ENCODE assay signal across 12 cellular contexts in the genomic region with DNA sequence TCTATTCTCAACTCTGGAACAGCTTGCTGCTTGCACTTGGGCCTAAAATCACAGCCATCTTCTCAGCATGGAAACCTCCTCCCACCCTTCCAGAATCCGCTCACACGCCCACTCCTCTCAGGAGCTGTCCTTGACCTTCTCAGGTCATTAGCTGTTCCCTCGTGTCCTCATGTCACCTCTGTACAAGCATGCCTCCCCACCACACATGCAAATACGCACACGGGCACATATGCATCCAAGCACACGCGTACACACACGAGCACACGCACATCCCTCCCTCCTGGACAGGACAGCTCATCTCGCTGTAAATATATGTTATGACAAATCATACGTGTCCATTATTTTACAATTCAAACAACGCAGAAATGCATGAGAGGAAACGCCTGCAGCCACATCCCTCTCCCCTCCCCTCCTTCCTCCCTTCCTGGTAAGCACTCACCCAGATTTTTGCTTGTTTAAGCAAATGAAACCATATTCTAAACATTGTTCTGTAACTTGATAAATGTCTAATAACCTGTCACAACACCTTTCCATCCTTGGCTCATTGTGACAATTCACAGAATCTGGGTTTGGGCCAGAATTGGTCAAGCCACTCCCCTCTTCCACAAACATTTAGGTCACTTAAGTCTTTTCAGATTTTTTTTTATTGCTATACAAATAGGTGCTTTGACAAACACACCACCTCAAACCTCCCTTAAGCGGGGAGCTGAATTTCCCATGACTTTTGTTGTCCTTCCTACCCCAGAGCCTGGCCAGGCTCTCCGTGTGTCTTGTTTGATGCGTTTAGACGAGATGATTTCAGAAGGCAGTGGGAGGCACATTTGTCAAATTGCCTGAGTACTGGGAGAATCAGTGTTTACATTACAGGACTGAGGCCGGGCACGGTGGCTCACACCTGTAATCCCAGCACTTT. TPM values are rescaled to one million over a fixed set of nuclear protein-coding genes. Genes with fewer than 3 reads are reported as not detected.
DNase-seq lines count a peak whose midpoint lies in the region; ATAC-seq lines count a peak whose summit lies in the region.
"Had no signal": no experiment of that assay in that cellular context is flagged by ENCODE, and none has a peak within 500 bp of the region (broad histone marks: within the 10 kb centered on the region; RNA-seq: fewer than 3 reads in every experiment).

No MANE protein-coding gene starts in this region.

- no peaks in the 10 kb centered on the region for H3K27me3 ChIP-seq in SJCRH30
- H3K27me3 ChIP-seq: colonic mucosa had no signal

- POLR2A ChIA-PET in activated CD4-positive, alpha-beta memory T cell treated with anti-CD3 and anti-CD28 coated beads, Interleukin-2, amount 10 ng/mL, durations not matched to agents 7 days and 5 days (lab: Charles Lee), result interaction anchor here (0.9 to 1.8 kb wide), 10 partner anchors 9 to 284 kb away, joined by 3 to 6 read pairs (median 3); no protein-coding TSS in a partner anchor
- POLR2A ChIA-PET in naive thymus-derived CD8-positive, alpha-beta T cell (lab: Charles Lee), result no interaction called here

- H3K27ac ChIP-seq in SJCRH30, result no peak overlapping the region
- H3K27ac ChIP-seq: colonic mucosa, KMS-11 had no signal

- peaks cover 2% of the 10 kb centered on the region for H3K36me3 Mint-ChIP-seq in activated CD4-positive, alpha-beta memory T cell treated with anti-CD3 and anti-CD28 coated beads, Interleukin-2, amount 10 ng/mL, durations not matched to agents 7 days and 5 days (ENCODE audit: low read depth)
- H3K36me3 Mint-ChIP-seq in naive thymus-derived CD8-positive, alpha-beta T cell, result no peaks in the 10 kb centered on the region

- no peaks in the 10 kb centered on the region for H3K9me3 Mint-ChIP-seq in activated CD4-positive, alpha-beta memory T cell treated with anti-CD3 and anti-CD28 coated beads, Interleukin-2, amount 10 ng/mL, durations not matched to agents 7 days and 5 days
- no peaks in the 10 kb centered on the region for H3K9me3 Mint-ChIP-seq in naive thymus-derived CD8-positive, alpha-beta T cell

- H3K27me3 Mint-ChIP-seq in activated CD4-positive, alpha-beta memory T cell treated with anti-CD3 and anti-CD28 coated beads, Interleukin-2, amount 10 ng/mL, durations not matched to agents 7 days and 5 days, result no peaks in the 10 kb centered on the region
- no peaks in the 10 kb centered on the region for H3K27me3 Mint-ChIP-seq in naive thymus-derived CD8-positive, alpha-beta T cell

- peak; percentile 68 for DNase-seq in DMS79 treated with DMSO at 0.1 percent for 48 hours (lab: John Stamatoyannopoulos, UW)
- peak; percentile 97 for DNase-seq in NCI-H2029 (lab: John Stamatoyannopoulos, UW)
- peak; percentile 60 for DNase-seq in activated CD4-positive, alpha-beta memory T cell treated with anti-CD3 and anti-CD28 coated beads, Interleukin-2, amount 10 ng/mL, durations not matched to agents 7 days and 5 days
- DNase-seq in naive thymus-derived CD8-positive, alpha-beta T cell, result peak in 3 of 10 donors; percentile 10 to 23 (median 21)
- DNase-seq in SW480 (ENCODE audit: low spot score), result no peak
- DNase-seq in SJCRH30, result no peak
- DNase-seq: colonic mucosa had no signal

- no peaks in the 10 kb centered on the region for H3K36me3 ChIP-seq in SJCRH30
- H3K36me3 ChIP-seq: colonic mucosa had no signal

- no peak overlapping the region for H3K4me3 ChIP-seq in SJCRH30
- H3K4me3 ChIP-seq: colonic mucosa had no signal

- H3K9me3 ChIP-seq in SJCRH30 (replicated peaks), result no peaks in the 10 kb centered on the region
- H3K9me3 ChIP-seq: colonic mucosa had no signal

- ATAC-seq in naive thymus-derived CD8-positive, alpha-beta T cell, result peak in 1 of 2 donors; percentile 46
- ATAC-seq in GM19351 (IDR thresholded peaks at IDR 0.05; ENCODE audit: unreplicated experiment) (no peak), HG03521 (IDR thresholded peaks at IDR 0.05; ENCODE audit: unreplicated experiment) (no peak)
- ATAC-seq: SK-N-SH treated with all-trans-retinoic acid at 6 μM for 48 hours had no signal

- H3K27ac Mint-ChIP-seq in activated CD4-positive, alpha-beta memory T cell treated with anti-CD3 and anti-CD28 coated beads, Interleukin-2, amount 10 ng/mL, durations not matched to agents 7 days and 5 days, result peak overlapping the region; percentile 97
- peak overlapping the region in 9 of 10 donors; percentile 3 to 92 (median 76) for H3K27ac Mint-ChIP-seq in naive thymus-derived CD8-positive, alpha-beta T cell

- peak overlapping the region; percentile 22 for H3K4me3 Mint-ChIP-seq in activated CD4-positive, alpha-beta memory T cell treated with anti-CD3 and anti-CD28 coated beads, Interleukin-2, amount 10 ng/mL, durations not matched to agents 7 days and 5 days
- H3K4me3 Mint-ChIP-seq in naive thymus-derived CD8-positive, alpha-beta T cell, result peak overlapping the region in 8 of 10 donors; percentile 22 to 79 (median 56)

- peaks cover 50% of the 10 kb centered on the region for H3K4me1 Mint-ChIP-seq in activated CD4-positive, alpha-beta memory T cell treated with anti-CD3 and anti-CD28 coated beads, Interleukin-2, amount 10 ng/mL, durations not matched to agents 7 days and 5 days
- H3K4me1 Mint-ChIP-seq in naive thymus-derived CD8-positive, alpha-beta T cell, result peaks cover 14 to 26% (median 16%) of the 10 kb centered on the region in 4 donors

- peaks cover 13% of the 10 kb centered on the region for H3K4me1 ChIP-seq in SJCRH30
- H3K4me1 ChIP-seq: colonic mucosa had no signal

- CTCF ChIA-PET in activated CD4-positive, alpha-beta memory T cell treated with anti-CD3 and anti-CD28 coated beads, Interleukin-2, amount 10 ng/mL, durations not matched to agents 7 days and 5 days (lab: Charles Lee), result interaction anchor here (1.1 kb wide), 1 partner anchor 10 kb away, joined by 3 read pairs; no protein-coding TSS in a partner anchor

RNA-seq across cellular contexts. Expression of gene DNAH17, which starts 41.7 kb away (rescaled TPM):
- total RNA-seq in activated CD4-positive, alpha-beta memory T cell treated with anti-CD3 and anti-CD28 coated beads, Interleukin-2, amount 10 ng/mL, durations not matched to agents 7 days and 5 days, result under 1 TPM; 0.08 TPM
- under 1 TPM in 1 of 2 experiments, not detected in 1; 0.81 TPM for total RNA-seq in naive thymus-derived CD8-positive, alpha-beta T cell
- under 1 TPM in 2 of 3 donors, not detected in 1; 0.28 to 0.38 TPM for polyA plus RNA-seq in naive thymus-derived CD8-positive, alpha-beta T cell
- 3.1 and 3.7 TPM in 2 replicates for total RNA-seq in SJCRH30 (2014; rRNA removed; shearing (Covaris generic))
- total RNA-seq: myocyte had no signal

Comparison
In these comparisons a context has a peak if more than half of its experiments do, and no peak if none do; other contexts are left out.
1. DNase-seq: peak in DMS79 treated with DMSO at 0.1 percent for 48 hours (single experiment), NCI-H2029 (single experiment) and activated CD4-positive, alpha-beta memory T cell treated with anti-CD3 and anti-CD28 coated beads, Interleukin-2, amount 10 ng/mL, durations not matched to agents 7 days and 5 days (single experiment); none in SW480 (single experiment) and SJCRH30 (0 of 2).